In the genomic region with DNA sequence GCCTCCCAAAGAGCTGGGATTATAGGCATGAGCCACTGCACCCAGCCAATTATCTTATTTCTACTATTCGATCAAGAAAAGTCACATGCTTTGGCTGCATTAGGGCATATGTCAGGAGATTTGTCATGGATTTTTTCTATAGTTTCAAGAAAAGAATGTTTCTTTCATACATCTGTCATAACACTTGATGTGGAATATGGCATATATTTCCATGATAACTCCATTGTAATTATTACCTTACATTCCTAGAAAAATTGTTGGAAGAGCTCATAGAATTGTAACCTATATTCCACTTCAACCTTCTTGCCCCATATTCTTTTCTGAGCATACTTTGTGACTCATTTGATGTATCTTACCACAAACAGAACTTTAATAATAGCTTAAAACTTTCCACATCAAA, we compare ENCODE assay signal across 26 cellular contexts.
"Had no signal": no experiment of that assay in that cellular context is flagged by ENCODE, and none has a peak within 500 bp of the region (broad histone marks: within the 10 kb centered on the region; RNA-seq: fewer than 3 reads in every experiment).

No MANE protein-coding gene starts in this region.

- H3K27ac ChIP-seq: adrenal gland, ascending aorta, coronary artery, dorsolateral prefrontal cortex, esophagus muscularis mucosa, gastroesophageal sphincter, heart right ventricle, hepatocyte had no signal

- H3K9me3 ChIP-seq: adrenal gland, ascending aorta, esophagus muscularis mucosa, gastroesophageal sphincter had no signal

- H3K27me3 ChIP-seq: adrenal gland, ascending aorta, dorsolateral prefrontal cortex, esophagus muscularis mucosa, gastroesophageal sphincter, heart right ventricle, hepatocyte had no signal

- H3K36me3 ChIP-seq: adrenal gland, ascending aorta, esophagus muscularis mucosa, gastroesophageal sphincter, heart right ventricle had no signal

- H3K4me2 ChIP-seq: hepatocyte had no signal

- DNase-seq: activated CD4-positive, alpha-beta memory T cell treated with anti-CD3 and anti-CD28 coated beads for 36 hours; activated CD4-positive, alpha-beta T cell treated with anti-CD3 and anti-CD28 coated beads for 36 hours; activated CD4-positive, alpha-beta T cell treated with anti-CD3 and anti-CD28 coated beads, Interleukin-2, amount 10 ng/mL, durations not matched to agents 24 days and 14 days; activated CD4-positive, CD25-positive, alpha-beta regulatory T cell; activated CD4-positive, CD25-positive, alpha-beta regulatory T cell treated with anti-CD3 and anti-CD28 coated beads, Interleukin-2, amount 50 U/mL, for 72 hours; activated CD8-positive, alpha-beta memory T cell treated with anti-CD3 and anti-CD28 coated beads, Interleukin-2, amount 10 ng/mL, durations not matched to agents 7 days and 5 days; activated CD8-positive, alpha-beta memory T cell treated with anti-CD3 and anti-CD28 coated beads, Interleukin-2, amount 50 U/mL, for 4 hours; activated CD8-positive, alpha-beta T cell treated with anti-CD3 and anti-CD28 coated beads, Interleukin-2, amount 10 ng/mL, durations not matched to agents 7 days and 5 days; activated effector memory CD4-positive, alpha-beta T cell treated with anti-CD3 and anti-CD28 coated beads, Interleukin-2, amount 50 U/mL, for 16 hours; activated naive CD4-positive, alpha-beta T cell treated with anti-CD3 and anti-CD28 coated beads for 36 hours; activated naive CD8-positive, alpha-beta T cell treated with anti-CD3 and anti-CD28 coated beads for 36 hours; activated naive CD8-positive, alpha-beta T cell treated with anti-CD3 and anti-CD28 coated beads, Interleukin-2, amount 50 U/mL, for 24 hours; activated T-cell treated with anti-CD3 and anti-CD28 coated beads, Interleukin-2, amount 50 U/mL, for 1 hour; activated T-cell treated with anti-CD3 and anti-CD28 coated beads, Interleukin-2, amount 50 U/mL, for 48 hours; adrenal gland; dorsolateral prefrontal cortex; effector memory CD8-positive, alpha-beta T cell; erythroblast; foreskin melanocyte; heart right ventricle; T-helper 2 cell had no signal

- H2AFZ ChIP-seq: hepatocyte had no signal

- H3K4me3 ChIP-seq: adrenal gland, ascending aorta, coronary artery, dorsolateral prefrontal cortex, esophagus muscularis mucosa, gastroesophageal sphincter, heart right ventricle, hepatocyte had no signal

- H3K79me2 ChIP-seq: hepatocyte had no signal

- H3K4me1 ChIP-seq: adrenal gland, ascending aorta, esophagus muscularis mucosa, gastroesophageal sphincter, heart right ventricle had no signal
